In genomic region chr10:132388901-132389630, GRCh38 we compare ENCODE assay signal across 8 cellular contexts.
DNase-seq lines count a peak whose midpoint lies in the region; ATAC-seq and TF ChIP-seq lines count a peak whose summit lies in the region.

No MANE protein-coding gene starts in this region.

- H3K4me3 Mint-ChIP-seq in activated naive CD8-positive, alpha-beta T cell treated with anti-CD3 and anti-CD28 coated beads, Interleukin-2, amount 50 U/mL, for 24 hours: no peak overlapping the region

- peaks cover 18% of the 10 kb centered on the region for H3K4me1 ChIP-seq in mucosa of stomach (ENCODE audit: control insufficient read depth, insufficient read depth, low read length)

- peaks cover 9% of the 10 kb centered on the region for H3K4me1 Mint-ChIP-seq in activated naive CD8-positive, alpha-beta T cell treated with anti-CD3 and anti-CD28 coated beads, Interleukin-2, amount 50 U/mL, for 24 hours

- no peak overlapping the region for H3K4me3 ChIP-seq in mucosa of stomach (ENCODE audit: low read length)

- H3K27me3 ChIP-seq in mucosa of stomach (ENCODE audit: control insufficient read depth, insufficient read depth, low read length): peaks cover 10% of the 10 kb centered on the region

- H3K27me3 Mint-ChIP-seq in activated naive CD8-positive, alpha-beta T cell treated with anti-CD3 and anti-CD28 coated beads, Interleukin-2, amount 50 U/mL, for 24 hours: peaks cover 3% of the 10 kb centered on the region

- ATAC-seq in activated naive CD8-positive, alpha-beta T cell treated with anti-CD3 and anti-CD28 coated beads, Interleukin-2, amount 50 U/mL, for 24 hours: peak; percentile 30
- ATAC-seq in HG02623 (IDR thresholded peaks at IDR 0.05; ENCODE audit: unreplicated experiment): no peak
- no peak for ATAC-seq in GM21529 (IDR thresholded peaks at IDR 0.05; ENCODE audit: unreplicated experiment)

- H3K36me3 Mint-ChIP-seq in activated naive CD8-positive, alpha-beta T cell treated with anti-CD3 and anti-CD28 coated beads, Interleukin-2, amount 50 U/mL, for 24 hours (ENCODE audit: low read depth): no peaks in the 10 kb centered on the region

- no peaks in the 10 kb centered on the region for H3K9me3 ChIP-seq in mucosa of stomach (ENCODE audit: control insufficient read depth, low read length)

- peak overlapping the region; percentile 22 for H3K9ac ChIP-seq in mucosa of stomach (ENCODE audit: low read length)

- no peaks in the 10 kb centered on the region for H3K36me3 ChIP-seq in mucosa of stomach (ENCODE audit: control insufficient read depth, insufficient read depth, low read length)

- no peak for TF ChIP-seq CTCF in GM10266 (IDR thresholded peaks at IDR 0.05; ENCODE audit: control insufficient read depth, insufficient read depth, low read depth, missing control alignments)

- peak; percentile 75 for DNase-seq in 8988T
- peak; percentile 80 for DNase-seq in GM10266 (ENCODE audit: extremely low spot score)
- DNase-seq in activated naive CD8-positive, alpha-beta T cell treated with anti-CD3 and anti-CD28 coated beads, Interleukin-2, amount 50 U/mL, for 24 hours: no peak
- no peak for DNase-seq in islet precursor cell
- DNase-seq in NCI-H345 (lab: John Stamatoyannopoulos, UW): no peak

- peaks cover 8% of the 10 kb centered on the region for H3K9me3 Mint-ChIP-seq in activated naive CD8-positive, alpha-beta T cell treated with anti-CD3 and anti-CD28 coated beads, Interleukin-2, amount 50 U/mL, for 24 hours

- H3K27ac Mint-ChIP-seq in activated naive CD8-positive, alpha-beta T cell treated with anti-CD3 and anti-CD28 coated beads, Interleukin-2, amount 50 U/mL, for 24 hours: no peak overlapping the region

Comparison
In these comparisons a context has a peak if more than half of its experiments do, and no peak if none do; other contexts are left out.
1. DNase-seq: peak in 8988T (single experiment) and GM10266 (single experiment); none in activated naive CD8-positive, alpha-beta T cell treated with anti-CD3 and anti-CD28 coated beads, Interleukin-2, amount 50 U/mL, for 24 hours (single experiment), islet precursor cell (single experiment) and NCI-H345 (single experiment).